Comparison of ENCODE assay signal across 8 cellular contexts in genomic region chr4:122151982-122152698, GRCh38. TPM values are rescaled to one million over a fixed set of nuclear protein-coding genes. Genes with fewer than 3 reads are reported as not detected.
DNase-seq lines count a peak whose midpoint lies in the region; ATAC-seq and TF ChIP-seq lines count a peak whose summit lies in the region.

BLTP1 (plus strand) TSS chr4:122152331; CDS start chr4:122170648, 18,317 bp downstream.

- no peaks in the 10 kb centered on the region for H3K9me3 ChIP-seq in spleen

- H3K36me3 ChIP-seq in ACC112 (ENCODE audit: insufficient read depth, low read length), result peaks cover 5% of the 10 kb centered on the region; the same call in 1 of the 2 replicates
- peaks cover 0 to 30% (median 0%) of the 10 kb centered on the region in 6 donors for H3K36me3 ChIP-seq in spleen

- H3K27ac ChIP-seq in ACC112 (ENCODE audit: low read depth, low read length) (peak within 1 kb of the TSS; percentile 25), caudate nucleus (ENCODE audit: low read depth, low read length) (peak within 1 kb of the TSS; percentile 95), spleen (peak within 1 kb of the TSS; percentile 92 to 96 (median 95))

- peak in 2 of 3 donors; percentile 27 to 40 for TF ChIP-seq POLR2A in spleen (IDR thresholded peaks at IDR 0.05)

- peaks cover 19% of the 10 kb centered on the region for H3K4me1 ChIP-seq in ACC112 (ENCODE audit: control insufficient read depth, insufficient read depth, low read length, unreplicated experiment)
- peaks cover 12 to 66% (median 50%) of the 10 kb centered on the region in 6 donors for H3K4me1 ChIP-seq in spleen

- H3K36me3 Mint-ChIP-seq in activated B cell treated with CpG ODN at 0.5 μM for 24 hours (ENCODE audit: low read depth), result peaks cover 21% of the 10 kb centered on the region

- POLR2A ChIA-PET in activated B cell treated with CpG ODN at 0.5 μM for 24 hours (lab: Charles Lee), result interaction anchor here (1.1 kb wide), 2 partner anchors 10 to 328 kb away, joined by 4 read pairs; partner anchors contain the start of gene CCNA2

- H3K27me3 Mint-ChIP-seq in activated B cell treated with CpG ODN at 0.5 μM for 24 hours, result no peaks in the 10 kb centered on the region

- no peak for TF ChIP-seq CTCF in activated B cell treated with CpG ODN at 0.5 μM for 24 hours (IDR thresholded peaks at IDR 0.05)
- peak in 2 of 11 experiments; percentile 14 to 24 for TF ChIP-seq CTCF in spleen (IDR thresholded peaks at IDR 0.05 in 8 of 11, conservative IDR thresholded peaks at IDR 0.05 in 3 of 11)

- peak; percentile 50 for DNase-seq in NCI-H2196 (lab: John Stamatoyannopoulos, UW; ENCODE audit: unreplicated experiment)
- DNase-seq in activated B cell treated with CpG ODN at 0.5 μM for 24 hours, result peak; percentile 85
- DNase-seq in caudate nucleus (lab: John Stamatoyannopoulos, UW), result peak; percentile 17 to 93 (median 83)
- peak; percentile 92 for DNase-seq in inferior parietal cortex (ENCODE audit: extremely low spot score)
- DNase-seq in spleen, result peak; percentile 97

- no peaks in the 10 kb centered on the region for H3K27me3 ChIP-seq in ACC112 (ENCODE audit: insufficient read depth, low read length)
- H3K27me3 ChIP-seq in spleen (replicated peaks in 1 of 7), result no peaks in the 10 kb centered on the region

- H3K4me3 ChIP-seq in ACC112 (ENCODE audit: low read depth, low read length), result peak within 1 kb of the TSS; percentile 96
- H3K4me3 ChIP-seq in spleen, result peak within 1 kb of the TSS; percentile 65 to 86 (median 80)

- no peaks in the 10 kb centered on the region for H3K9me3 Mint-ChIP-seq in activated B cell treated with CpG ODN at 0.5 μM for 24 hours

- H2AFZ ChIP-seq in ACC112 (ENCODE audit: low read length, unreplicated experiment), result peak within 1 kb of the TSS; percentile 94

- H3K4me1 Mint-ChIP-seq in activated B cell treated with CpG ODN at 0.5 μM for 24 hours, result peaks cover 39% of the 10 kb centered on the region

- 0 to 1% (median 0%) methylated on average over 27 to 50 of the region's 50 CpGs for WGBS in spleen, 5 donors

- peak within 1 kb of the TSS; percentile 97 for H3K4me3 Mint-ChIP-seq in activated B cell treated with CpG ODN at 0.5 μM for 24 hours

- intact Hi-C loops in activated B cell treated with CpG ODN at 0.5 μM for 24 hours (cut with micrococcal nuclease) (loop anchor here (1.0 to 5.0 kb wide), 7 partner anchors 200 to 770 kb away; partner anchors contain the start of genes ANXA5, BBS12, BBS7 and EXOSC9), spleen (cut with DNase I; ENCODE audit: low total_unique reads) (no loop called here)

- CTCF ChIA-PET in activated B cell treated with CpG ODN at 0.5 μM for 24 hours (lab: Charles Lee), result no interaction called here

- peaks cover 13% of the 10 kb centered on the region for H3K79me2 ChIP-seq in ACC112 (ENCODE audit: control insufficient read depth, insufficient read depth, low read length, unreplicated experiment)

- peak within 1 kb of the TSS; percentile 97 for H3K27ac Mint-ChIP-seq in activated B cell treated with CpG ODN at 0.5 μM for 24 hours

- ATAC-seq in GM18861 (IDR thresholded peaks at IDR 0.05; ENCODE audit: unreplicated experiment) (peak; percentile 95), HG03097 (IDR thresholded peaks at IDR 0.05; ENCODE audit: low FRiP score, unreplicated experiment) (peak; percentile 96), activated B cell treated with CpG ODN at 0.5 μM for 24 hours (ENCODE audit: low read depth) (peak; percentile 95)

RNA-seq across cellular contexts. Expression of gene BLTP1, which starts in this region (rescaled TPM):
- 39.1 and 44.4 TPM in 2 replicates for total RNA-seq in activated B cell treated with CpG ODN at 0.5 μM for 24 hours
- total RNA-seq in spleen, result 100 to 1,000 TPM in 4 of 7 donors, 10 to 100 TPM in 3; 72.7 to 202 (median 104) TPM
- 10 to 100 TPM; 15.4 to 24.0 (median 15.4) TPM for polyA plus RNA-seq in spleen

Comparison
In these comparisons a context has a peak if more than half of its experiments do, and no peak if none do; other contexts are left out.
1. Peak in every context shown above with its lines: DNase-seq, ATAC-seq, H3K4me3 ChIP-seq and H3K27ac ChIP-seq.
2. H3K27ac ChIP-seq: peak in every context shown above with its lines; median percentile 95 in caudate nucleus; 95 in spleen; 25 in ACC112.